ENCODE assay signal across 16 cellular contexts in genomic region chr5:93415819-93416218, GRCh38.
"Had no signal": no experiment of that assay in that cellular context is flagged by ENCODE, and none has a peak within 500 bp of the region (broad histone marks: within the 10 kb centered on the region; RNA-seq: fewer than 3 reads in every experiment).

No MANE protein-coding gene starts in this region.

- DNase-seq: cortex of kidney; dorsolateral prefrontal cortex; effector CD8-positive, alpha-beta T cell; heart left ventricle; hippocampal formation; kidney glomerular epithelial cell; mammary epithelial cell; mucosa of descending colon; naive thymus-derived CD8-positive, alpha-beta T cell; posterior cingulate gyrus; spleen; stimulated activated CD4-positive, alpha-beta T cell treated with anti-CD3 and anti-CD28 coated beads, Interleukin-15, amount 100 ng/mL, for 24 hours; stimulated activated CD4-positive, alpha-beta T cell treated with anti-CD3 and anti-CD28 coated beads, Interleukin-1b, Interleukin-23, amount 100 ng/mL, for 48 hours; stimulated activated CD4-positive, alpha-beta T cell treated with anti-CD3 and anti-CD28 coated beads, Interleukin-4, amount 100 ng/mL, for 24 hours; testis; transverse colon had no signal
